1 cellular context compared by ENCODE assay signal in genomic region chr7:116626886-116627285, GRCh38.
A peak's percentile ranks its signal among the peaks of the same experiment; 100 is the strongest.
TF ChIP-seq lines count a peak whose summit lies in the region.

No MANE protein-coding gene starts in this region.

TF ChIP-seq in K562, 482 proteins besides CTCF, POLR2A, EP300 and RAD21 (continued from another document):
- TF ChIP-seq MGA (IDR thresholded peaks at IDR 0.05) = peak; percentile 45; the same call in 1 of the 2 replicates
- TF ChIP-seq CXXC5 (CRISPR knock-in tag; IDR thresholded peaks at IDR 0.05) = peak; percentile 27; the same call in 1 of the 2 replicates
- peak; percentile 59; the same call in 1 of the 2 replicates for TF ChIP-seq ATF7 (IDR thresholded peaks at IDR 0.05)
- peak; percentile 24 to 69 for TF ChIP-seq E2F6 (IDR thresholded peaks at IDR 0.05; ENCODE audit: borderline replicate concordance in 1 of 2, extremely low read depth in 1 of 2, insufficient read depth in 1 of 2, insufficient read length in 1 of 2, low read depth in 1 of 2, low read length in 1 of 2, poor library complexity in 1 of 2, severe bottlenecking in 1 of 2)
- TF ChIP-seq GABPA (tag; conservative IDR thresholded peaks at IDR 0.05; ENCODE audit: low read depth) = peak; percentile 80
- no peak for TF ChIP-seq ZNF347 (CRISPR knock-in tag; IDR thresholded peaks at IDR 0.05; ENCODE audit: low read depth)
- TF ChIP-seq L3MBTL2 (IDR thresholded peaks at IDR 0.05) = peak; percentile 79
- TF ChIP-seq POLR2H (tag; IDR thresholded peaks at IDR 0.05; ENCODE audit: low read depth) = peak; percentile 28; the same call in 1 of the 2 replicates
- no peak for TF ChIP-seq ZFX (CRISPR knock-in tag; IDR thresholded peaks at IDR 0.05)
- TF ChIP-seq ZBTB26 (CRISPR knock-in tag; IDR thresholded peaks at IDR 0.05) = no peak
- no peak for TF ChIP-seq TRIM25 (IDR thresholded peaks at IDR 0.05; ENCODE audit: borderline replicate concordance)
- TF ChIP-seq ZFP36 (IDR thresholded peaks at IDR 0.05; ENCODE audit: low read depth, low read length, partially characterized antibody) = no peak
- peak; percentile 47 for TF ChIP-seq E2F8 (IDR thresholded peaks at IDR 0.05; ENCODE audit: low read depth, partially characterized antibody)
- TF ChIP-seq ZNF655 (CRISPR knock-in tag; IDR thresholded peaks at IDR 0.05) = no peak
- peak in 1 of 3 experiments; percentile 48; a peak in 1 of 6 replicates for TF ChIP-seq ZBTB11 (CRISPR knock-in tag; IDR thresholded peaks at IDR 0.05)
